Comparison of ENCODE assay signal across 14 cellular contexts in the genomic region with DNA sequence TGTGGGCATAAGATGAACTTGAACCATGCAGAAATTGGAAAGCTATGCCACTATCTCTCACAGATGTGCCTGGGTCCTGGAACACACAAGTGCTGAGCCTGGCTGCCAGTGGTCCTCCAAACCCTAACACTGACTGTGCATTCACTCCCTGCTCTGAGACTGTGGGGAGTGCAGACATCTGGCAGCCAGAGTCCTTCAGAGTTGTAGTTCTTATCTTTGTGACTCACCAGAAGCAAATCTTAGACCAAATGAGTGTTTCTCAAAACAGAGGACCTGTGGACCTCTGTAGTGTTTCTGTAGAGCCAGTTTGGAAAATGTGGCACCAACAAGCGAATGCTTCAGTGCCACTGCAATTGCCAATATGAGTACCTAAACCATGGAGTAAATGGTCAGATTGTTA.
DNase-seq lines count a peak whose midpoint lies in the region; TF ChIP-seq lines count a peak whose summit lies in the region.
"Had no signal": no experiment of that assay in that cellular context is flagged by ENCODE, and none has a peak within 500 bp of the region (broad histone marks: within the 10 kb centered on the region; RNA-seq: fewer than 3 reads in every experiment).

No MANE protein-coding gene starts in this region.

- H3F3A ChIP-seq in GM23248 (ENCODE audit: insufficient read depth): peaks cover 31% of the 10 kb centered on the region

- H3K27ac ChIP-seq in GM23248: no peak overlapping the region
- no peak overlapping the region for H3K27ac ChIP-seq in hepatocyte
- H3K27ac ChIP-seq: epithelial cell of prostate, lower lobe of right lung had no signal

- H3K9me3 ChIP-seq in GM23248 (ENCODE audit: low read depth) (no peaks in the 10 kb centered on the region), hepatocyte (ENCODE audit: low read depth) (no peaks in the 10 kb centered on the region)
- H3K9me3 ChIP-seq: lower lobe of right lung had no signal

- H2AFZ ChIP-seq in GM23248 (no peak overlapping the region), hepatocyte (no peak overlapping the region)

- H3K9me2 ChIP-seq in GM23248 (ENCODE audit: insufficient read depth): no peaks in the 10 kb centered on the region
- H3K9me2 ChIP-seq in hepatocyte (replicated peaks; ENCODE audit: insufficient read depth): no peaks in the 10 kb centered on the region

- H3K4me2 ChIP-seq in GM23248 (ENCODE audit: unreplicated experiment) (peak overlapping the region; percentile 47), hepatocyte (no peak overlapping the region)

- 80 to 84% methylated on average over 1 of the region's 1 CpG for WGBS in GM23248 (ENCODE audit: low coverage in 1 of 2, low lambda C conversion rate in 2 of 2, missing lambda C conversion rate in 2 of 2), 2 experiments
- 52% methylated on average over 1 of the region's 1 CpG for WGBS in hepatocyte (ENCODE audit: low lambda C conversion rate, missing lambda C conversion rate)

- H3K27me3 ChIP-seq in GM23248 (replicated peaks; ENCODE audit: insufficient read depth) (no peaks in the 10 kb centered on the region), hepatocyte (no peaks in the 10 kb centered on the region)

- TF ChIP-seq CTCF in hepatocyte (IDR thresholded peaks at IDR 0.05; ENCODE audit: poor library complexity): no peak

- DNase-seq in A172 (ENCODE audit: low spot score) (peak; percentile 76), GM23248 (peak; percentile 82), amniotic stem cell (lab: John Stamatoyannopoulos, UW) (peak; percentile 10), hepatocyte (ENCODE audit: low spot score) (peak; percentile 34), SK-N-DZ (ENCODE audit: low spot score) (no peak), ACHN (no peak), NCI-H1092 treated with DMSO at 0.1 percent for 48 hours (lab: John Stamatoyannopoulos, UW) (no peak), cortex of kidney (lab: John Stamatoyannopoulos, UW) (no peak)
- DNase-seq: activated naive CD4-positive, alpha-beta T cell; cerebellar nuclear complex; lower lobe of right lung; NCI-H1436; NCI-H446 had no signal

- no peak overlapping the region for H3K4me3 ChIP-seq in GM23248
- H3K4me3 ChIP-seq in hepatocyte: no peak overlapping the region
- H3K4me3 ChIP-seq: lower lobe of right lung had no signal

- H3K79me2 ChIP-seq in GM23248 (ENCODE audit: insufficient read depth) (no peaks in the 10 kb centered on the region), hepatocyte (no peaks in the 10 kb centered on the region)

- in situ Hi-C loops in GM23248 (cut with MboI) (no loop called here), ACHN (cut with HindIII; ENCODE audit: low pct_ligation_motif_present, low pct_unique_long_range_greater_than_20kb, low sequenced_read_pairs) (no loop called here)

- no peak overlapping the region for H3K9ac ChIP-seq in GM23248

- H3K4me1 ChIP-seq in GM23248 (ENCODE audit: insufficient read depth): peaks cover 30% of the 10 kb centered on the region
- no peaks in the 10 kb centered on the region for H3K4me1 ChIP-seq in hepatocyte (ENCODE audit: insufficient read depth)
- H3K4me1 ChIP-seq: lower lobe of right lung had no signal

- no peaks in the 10 kb centered on the region for H4K20me1 ChIP-seq in GM23248 (ENCODE audit: insufficient read depth)
- no peaks in the 10 kb centered on the region for H4K20me1 ChIP-seq in hepatocyte (ENCODE audit: insufficient read depth, poor library complexity, severe bottlenecking)

- H3K36me3 ChIP-seq in GM23248 (ENCODE audit: low read depth) (no peaks in the 10 kb centered on the region), hepatocyte (replicated peaks; ENCODE audit: insufficient read depth, low read depth) (no peaks in the 10 kb centered on the region)
- H3K36me3 ChIP-seq: lower lobe of right lung had no signal

Comparison
In these comparisons a context has a peak if more than half of its experiments do, and no peak if none do; other contexts are left out.
1. DNase-seq: peak in A172 (single experiment), GM23248 (single experiment), amniotic stem cell (single experiment) and hepatocyte (single experiment); none in SK-N-DZ (single experiment), ACHN (single experiment), NCI-H1092 treated with DMSO at 0.1 percent for 48 hours (single experiment) and cortex of kidney (single experiment).